Comparison of ENCODE assay signal across 2 cellular contexts in genomic region chr12:43094886-43095285, GRCh38.
TF ChIP-seq lines count a peak whose summit lies in the region.

No MANE protein-coding gene starts in this region.

TF ChIP-seq in IMR-90, 13 proteins besides CTCF, POLR2A, EP300 and RAD21:
- TF ChIP-seq CEBPB (IDR thresholded peaks at IDR 0.05; ENCODE audit: low read depth, low read length) (no peak), FOS (IDR thresholded peaks at IDR 0.05; ENCODE audit: low read depth, low read length) (no peak), USF2 (IDR thresholded peaks at IDR 0.05; ENCODE audit: low read depth, low read length) (no peak), SMC3 (IDR thresholded peaks at IDR 0.05; ENCODE audit: low read depth, low read length) (no peak), CHD1 (IDR thresholded peaks at IDR 0.05; ENCODE audit: low read depth, low read length) (no peak), RCOR1 (IDR thresholded peaks at IDR 0.05; ENCODE audit: insufficient replicate concordance, low read length) (no peak), MXI1 (IDR thresholded peaks at IDR 0.05; ENCODE audit: borderline replicate concordance, low read depth, low read length) (no peak), ELK1 (IDR thresholded peaks at IDR 0.05; ENCODE audit: borderline replicate concordance, low read depth, low read length) (no peak), RFX5 (IDR thresholded peaks at IDR 0.05; ENCODE audit: low read depth, low read length) (no peak), BHLHE40 (IDR thresholded peaks at IDR 0.05; ENCODE audit: low read depth, low read length) (no peak), MAZ (IDR thresholded peaks at IDR 0.05; ENCODE audit: borderline replicate concordance, low read depth, low read length) (no peak), NFE2L2 (IDR thresholded peaks at IDR 0.05; ENCODE audit: low read depth, low read length) (no peak), MAFK (IDR thresholded peaks at IDR 0.05; ENCODE audit: low read depth, low read length) (no peak)
TF ChIP-seq in IMR-90: peak in this region for 0.

TF ChIP-seq in H1, 55 proteins besides CTCF, POLR2A, EP300 and RAD21:
- TF ChIP-seq USF2 (IDR thresholded peaks at IDR 0.05; ENCODE audit: low read length), result no peak
- TF ChIP-seq SUZ12 (IDR thresholded peaks at IDR 0.05; ENCODE audit: low read length), result no peak
- no peak for TF ChIP-seq CBX5 (IDR thresholded peaks at IDR 0.05; ENCODE audit: low read depth, low read length)
- no peak for TF ChIP-seq E2F6 (IDR thresholded peaks at IDR 0.05)
- no peak for TF ChIP-seq GABPA (IDR thresholded peaks at IDR 0.05; ENCODE audit: borderline replicate concordance, insufficient read depth, low read length)
- TF ChIP-seq RBBP5 (IDR thresholded peaks at IDR 0.05; ENCODE audit: borderline replicate concordance, low read depth, low read length), result no peak
- TF ChIP-seq CHD7 (IDR thresholded peaks at IDR 0.05; ENCODE audit: insufficient replicate concordance, low read length), result no peak
- TF ChIP-seq NRF1 (IDR thresholded peaks at IDR 0.05; ENCODE audit: low read depth, low read length), result no peak
- no peak for TF ChIP-seq SP2 (IDR thresholded peaks at IDR 0.05; ENCODE audit: low read length)
- no peak for TF ChIP-seq BRCA1 (IDR thresholded peaks at IDR 0.05; ENCODE audit: low read depth, low read length)
- TF ChIP-seq KDM1A (IDR thresholded peaks at IDR 0.05; ENCODE audit: borderline replicate concordance, low read length), result no peak
TF ChIP-seq in H1: peak in this region for 0.
